ENCODE assay signal across 1 cellular context in genomic region chr2:170928824-170929685, GRCh38.
TF ChIP-seq lines count a peak whose summit lies in the region.

Gene GORASP2, plus strand, starts transcription at chr2:170929253. Its CDS starts 88 bp downstream, at chr2:170929341.

TF ChIP-seq in HepG2, 621 proteins besides CTCF, POLR2A, EP300 and RAD21 (continued from another document and continues in another):
- peak; percentile 87 for TF ChIP-seq RNF2 (conservative IDR thresholded peaks at IDR 0.05; ENCODE audit: low read depth)
- TF ChIP-seq TIGD3 (CRISPR knock-in tag; IDR thresholded peaks at IDR 0.05; ENCODE audit: borderline replicate concordance), result no peak; the same call in 1 of the 2 replicates
- TF ChIP-seq ZXDC (CRISPR knock-in tag; IDR thresholded peaks at IDR 0.05), result peak; percentile 98
- TF ChIP-seq CREB1 (IDR thresholded peaks at IDR 0.05), result peak; percentile 86
- peak; percentile 86 for TF ChIP-seq CREB1 (CRISPR knock-in tag; IDR thresholded peaks at IDR 0.05)
- TF ChIP-seq GMEB2 (CRISPR knock-in tag; IDR thresholded peaks at IDR 0.05; ENCODE audit: low read depth), result 0 out of 2 replicates have a peak, but pooled peaks have one; percentile 42
- peak; percentile 92 for TF ChIP-seq SMYD3 (CRISPR knock-in tag; IDR thresholded peaks at IDR 0.05)
- TF ChIP-seq THAP7 (CRISPR knock-in tag; IDR thresholded peaks at IDR 0.05), result peak; percentile 75; the same call in 1 of the 2 replicates
- TF ChIP-seq KDM4B (CRISPR knock-in tag; IDR thresholded peaks at IDR 0.05), result peak; percentile 96
- no peak; the same call in 1 of the 2 replicates for TF ChIP-seq MAF1 (CRISPR knock-in tag; IDR thresholded peaks at IDR 0.05; ENCODE audit: borderline replicate concordance)
- no peak for TF ChIP-seq ZNF318 (CRISPR knock-in tag; IDR thresholded peaks at IDR 0.05)
- peak; percentile 99 for TF ChIP-seq POGK (CRISPR knock-in tag; conservative IDR thresholded peaks at IDR 0.05)
- TF ChIP-seq ZNF839 (CRISPR knock-in tag; IDR thresholded peaks at IDR 0.05; ENCODE audit: borderline replicate concordance), result peak; percentile 94; the same call in 1 of the 2 replicates
- TF ChIP-seq ZKSCAN5 (CRISPR knock-in tag; IDR thresholded peaks at IDR 0.05), result peak; percentile 48; the same call in 1 of the 2 replicates
- peak; percentile 74; the same call in 1 of the 2 replicates for TF ChIP-seq ZNF503 (CRISPR knock-in tag; IDR thresholded peaks at IDR 0.05)
- peak; percentile 85 for TF ChIP-seq FOXP4 (CRISPR knock-in tag; IDR thresholded peaks at IDR 0.05)
- no peak; the same call in 1 of the 2 replicates for TF ChIP-seq PLSCR1 (CRISPR knock-in tag; IDR thresholded peaks at IDR 0.05; ENCODE audit: borderline replicate concordance)
- peak; percentile 97 for TF ChIP-seq ZNF878 (CRISPR knock-in tag; IDR thresholded peaks at IDR 0.05)
- 0 out of 2 replicates have a peak, but pooled peaks have one; percentile 10 for TF ChIP-seq FOXO4 (CRISPR knock-in tag; conservative IDR thresholded peaks at IDR 0.05)
- peak; percentile 55 for TF ChIP-seq TBX3 (IDR thresholded peaks at IDR 0.05; ENCODE audit: borderline replicate concordance)
- peak; percentile 86 for TF ChIP-seq TAF15 (IDR thresholded peaks at IDR 0.05; ENCODE audit: low read depth, low read length, poor library complexity, severe bottlenecking)
- peak; percentile 97 for TF ChIP-seq ZIK1 (CRISPR knock-in tag; IDR thresholded peaks at IDR 0.05; ENCODE audit: borderline replicate concordance, low read depth)
- no peak for TF ChIP-seq GPBP1L1 (CRISPR knock-in tag; IDR thresholded peaks at IDR 0.05)
- TF ChIP-seq ZNF589 (CRISPR knock-in tag; conservative IDR thresholded peaks at IDR 0.05), result peak; percentile 99
- no peak for TF ChIP-seq MLLT10 (CRISPR knock-in tag; IDR thresholded peaks at IDR 0.05)
- TF ChIP-seq FOSL1 (CRISPR knock-in tag; IDR thresholded peaks at IDR 0.05; ENCODE audit: borderline replicate concordance), result no peak
